Comparison of ENCODE assay signal across 16 cellular contexts in the genomic region with DNA sequence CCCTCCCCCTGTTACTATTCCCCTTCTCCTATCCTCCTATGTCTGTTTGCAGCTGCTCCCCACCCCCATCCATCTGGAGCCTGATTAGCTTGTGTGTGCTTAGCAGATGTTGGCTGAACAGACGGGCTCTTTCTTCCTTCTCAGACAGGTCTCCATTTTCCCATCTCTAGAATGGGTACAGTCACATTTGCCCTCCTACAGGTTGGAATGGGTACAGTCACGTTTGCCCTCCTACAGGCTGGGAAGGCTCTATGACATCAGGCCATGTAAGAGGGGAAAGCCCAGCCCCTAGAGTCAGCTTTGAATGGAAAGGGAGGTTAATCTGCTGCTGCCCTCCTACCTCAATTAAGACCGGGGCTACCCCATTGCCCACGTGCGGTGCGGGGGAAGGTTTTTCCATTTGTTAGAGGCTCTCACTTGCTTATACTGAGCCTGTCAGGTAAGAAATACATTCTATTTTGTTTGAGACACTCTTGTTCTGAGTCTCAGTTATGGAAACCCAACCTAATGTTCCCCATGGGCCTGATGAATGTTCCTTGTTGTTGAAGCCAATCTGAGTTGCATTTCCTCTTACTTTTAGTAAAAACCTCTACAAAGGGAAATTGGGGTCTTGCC. TPM values are rescaled to one million over a fixed set of nuclear protein-coding genes. Genes with fewer than 3 reads are reported as not detected.
DNase-seq lines count a peak whose midpoint lies in the region; ATAC-seq and TF ChIP-seq lines count a peak whose summit lies in the region.
"Had no signal": no experiment of that assay in that cellular context is flagged by ENCODE, and none has a peak within 500 bp of the region (broad histone marks: within the 10 kb centered on the region; RNA-seq: fewer than 3 reads in every experiment).

No MANE protein-coding gene starts in this region.

- peak; percentile 10 to 28 for ATAC-seq in activated CD4-positive, CD25-positive, alpha-beta regulatory T cell treated with anti-CD3 and anti-CD28 coated beads, Interleukin-2, amount 50 U/mL, for 24 hours
- ATAC-seq in HG02623 (IDR thresholded peaks at IDR 0.05; ENCODE audit: unreplicated experiment): no peak
- no peak for ATAC-seq in Right ventricle myocardium inferior

- no peaks in the 10 kb centered on the region for H3F3A ChIP-seq in neural progenitor cell (ENCODE audit: low read depth)

- H4K20me1 ChIP-seq in neural progenitor cell (ENCODE audit: low read depth): no peaks in the 10 kb centered on the region

- H3K36me3 ChIP-seq in GM06990 (ENCODE audit: control insufficient read depth, insufficient read depth, low read length) (no peaks in the 10 kb centered on the region), neural progenitor cell (no peaks in the 10 kb centered on the region)
- H3K36me3 ChIP-seq: thoracic aorta had no signal

- H3K4me2 ChIP-seq in neural progenitor cell: no peak overlapping the region

- peaks cover 14% of the 10 kb centered on the region for H3K27me3 Mint-ChIP-seq in neural progenitor cell (ENCODE audit: insufficient read depth, low read depth)

- no peaks in the 10 kb centered on the region for H3K9me3 ChIP-seq in neural progenitor cell (ENCODE audit: low read depth)
- H3K9me3 ChIP-seq: thoracic aorta had no signal

- no peak overlapping the region for H3K27ac ChIP-seq in neural progenitor cell
- H3K27ac ChIP-seq: C4-2B, parathyroid adenoma, thoracic aorta had no signal

- no peaks in the 10 kb centered on the region for H3K27me3 ChIP-seq in GM06990 (replicated peaks; ENCODE audit: control insufficient read depth, insufficient read depth, low read length)
- no peaks in the 10 kb centered on the region for H3K27me3 ChIP-seq in neural progenitor cell

- peak; percentile 57 for DNase-seq in GM06990 (ENCODE audit: extremely low read depth, insufficient read length)
- peak; percentile 55 for DNase-seq in GM13976 (ENCODE audit: low spot score)
- no peak for DNase-seq in neural progenitor cell (ENCODE audit: low spot score)
- no peak for DNase-seq in Right ventricle myocardium inferior (ENCODE audit: missing footprints)
- DNase-seq in effector CD8-positive, alpha-beta T cell (lab: John Stamatoyannopoulos, UW): no peak
- no peak for DNase-seq in OCI-M2 (lab: John Stamatoyannopoulos, UW; ENCODE audit: unreplicated experiment)
- DNase-seq: amniotic stem cell, GDM1, NCI-H1105 treated with DMSO at 0.1 percent for 48 hours, NCI-H526 had no signal

- H3K4me3 ChIP-seq in GM06990 (replicated peaks; ENCODE audit: low read depth, low read length): no peak overlapping the region
- H3K4me3 ChIP-seq in neural progenitor cell: no peak overlapping the region
- H3K4me3 ChIP-seq: thoracic aorta had no signal

- TF ChIP-seq CTCF in GM06990 (IDR thresholded peaks at IDR 0.05; ENCODE audit: insufficient read depth, low read length, poor library complexity, severe bottlenecking) (peak; percentile 11), GM13976 (IDR thresholded peaks at IDR 0.05; ENCODE audit: borderline replicate concordance, control extremely low read depth, extremely low read depth, insufficient read depth, missing control alignments) (no peak), neural progenitor cell (IDR thresholded peaks at IDR 0.05) (peak; percentile 8)

- no peaks in the 10 kb centered on the region for H3K36me3 Mint-ChIP-seq in neural progenitor cell

- intact Hi-C loops in Right ventricle myocardium inferior (cut with DNase I): no loop called here

- no peaks in the 10 kb centered on the region for H3K4me1 ChIP-seq in neural progenitor cell
- H3K4me1 ChIP-seq: parathyroid adenoma had no signal

- no peak overlapping the region for H3K4me3 Mint-ChIP-seq in neural progenitor cell

- no peak overlapping the region for H3K9ac ChIP-seq in neural progenitor cell
- H3K9ac ChIP-seq: parathyroid adenoma had no signal

- no peak overlapping the region for H3K27ac Mint-ChIP-seq in neural progenitor cell

- in situ Hi-C loops in GM13976 (cut with MboI; ENCODE audit: low sequenced_read_pairs, unreplicated experiment): no loop called here

- no peak overlapping the region for H2AFZ ChIP-seq in neural progenitor cell (replicated peaks)
- H2AFZ ChIP-seq: parathyroid adenoma had no signal

- no peaks in the 10 kb centered on the region for H3K4me1 Mint-ChIP-seq in neural progenitor cell

- H3K79me2 ChIP-seq in neural progenitor cell (ENCODE audit: low read depth): no peaks in the 10 kb centered on the region
- H3K79me2 ChIP-seq: parathyroid adenoma had no signal

- H3K9me3 Mint-ChIP-seq in neural progenitor cell: no peaks in the 10 kb centered on the region

RNA-seq across cellular contexts. Expression of a gene that starts 2.2 kb away (rescaled TPM):
- total RNA-seq in neural progenitor cell (ENCODE audit: low replicate concordance) (0.31 TPM in 1 of 2 replicates, not detected in the other), Right ventricle myocardium inferior (not detected)
- total RNA-seq: HT1080, thoracic aorta had no signal

RNA-seq across cellular contexts. Expression of a gene that starts 8.9 kb away (rescaled TPM):
- total RNA-seq in neural progenitor cell (ENCODE audit: low replicate concordance) (38.0 and 177 TPM in 2 replicates), Right ventricle myocardium inferior (529 TPM)

RNA-seq across cellular contexts. Expression of a gene that starts 51.3 kb away (rescaled TPM):
- total RNA-seq in neural progenitor cell (ENCODE audit: low replicate concordance) (41.9 and 96.4 TPM in 2 replicates), Right ventricle myocardium inferior (77.4 TPM)

Comparison
In these comparisons a context has a peak if more than half of its experiments do, and no peak if none do; other contexts are left out.
1. DNase-seq: peak in GM06990 (single experiment) and GM13976 (single experiment); none in neural progenitor cell (single experiment), Right ventricle myocardium inferior (single experiment), effector CD8-positive, alpha-beta T cell (single experiment) and OCI-M2 (single experiment).
2. ATAC-seq: peak in activated CD4-positive, CD25-positive, alpha-beta regulatory T cell treated with anti-CD3 and anti-CD28 coated beads, Interleukin-2, amount 50 U/mL, for 24 hours (2 of 2); none in HG02623 (single experiment) and Right ventricle myocardium inferior (single experiment).